ENCODE assay signal across 8 cellular contexts in genomic region chr2:227406177-227407031, GRCh38. TPM values are rescaled to one million over a fixed set of nuclear protein-coding genes. Genes with fewer than 3 reads are reported as not detected.
DNase-seq lines count a peak whose midpoint lies in the region; ATAC-seq and TF ChIP-seq lines count a peak whose summit lies in the region.

No MANE protein-coding gene starts in this region.

- no peak for TF ChIP-seq POLR2A in uterus (IDR thresholded peaks at IDR 0.05)

- no peaks in the 10 kb centered on the region for H3K9me2 ChIP-seq in MM.1S (replicated peaks; ENCODE audit: insufficient read depth, low read length)

- H3K27me3 ChIP-seq in MM.1S (replicated peaks; ENCODE audit: insufficient read depth, low read length) (no peaks in the 10 kb centered on the region), uterus (no peaks in the 10 kb centered on the region)

- no peaks in the 10 kb centered on the region for H4K20me1 ChIP-seq in MM.1S (ENCODE audit: insufficient read depth, low read length)

- DNase-seq in COR-L47 (lab: John Stamatoyannopoulos, UW) (peak; percentile 86), MM.1S (peak; percentile 61), SK-N-DZ (ENCODE audit: low spot score) (peak; percentile 66), epithelial cell of prostate (ENCODE audit: low read depth, low spot score) (peak; percentile 80), mesothelial cell of epicardium (ENCODE audit: low spot score in 2 of 2, unreplicated experiment in 2 of 2) (peak in 1 of 2 experiments; percentile 55), uterus (peak; percentile 35 to 47), posterior vena cava (ENCODE audit: low spot score) (no peak)

- peaks cover 13% of the 10 kb centered on the region for H3K4me1 Mint-ChIP-seq in mesothelial cell of epicardium

- no peaks in the 10 kb centered on the region for H3K36me3 ChIP-seq in MM.1S (replicated peaks; ENCODE audit: insufficient read depth, low read length)
- H3K36me3 ChIP-seq in uterus, result no peaks in the 10 kb centered on the region

- intact Hi-C loops in uterus (cut with DNase I; ENCODE audit: low total_unique reads), result no loop called here
- intact Hi-C loops in posterior vena cava (cut with DNase I), result loop anchor here (10.0 kb wide), 3 partner anchors 68 to 358 kb away; partner anchors contain the start of gene AGFG1 (in 1 of the 2)

- H3K9me3 Mint-ChIP-seq in mesothelial cell of epicardium, result no peaks in the 10 kb centered on the region

- H3K9me3 ChIP-seq in MM.1S (replicated peaks; ENCODE audit: insufficient read depth, low read length), result no peaks in the 10 kb centered on the region
- H3K9me3 ChIP-seq in uterus, result no peaks in the 10 kb centered on the region

- peaks cover 15% of the 10 kb centered on the region for H3F3A ChIP-seq in MM.1S (ENCODE audit: insufficient read depth, low read length)

- H3K36me3 Mint-ChIP-seq in mesothelial cell of epicardium, result no peaks in the 10 kb centered on the region

- H3K27ac ChIP-seq in MM.1S (ENCODE audit: low read length) (no peak overlapping the region), epithelial cell of prostate (peak overlapping the region; percentile 75), uterus (peak overlapping the region; percentile 2 to 5)

- H3K4me3 Mint-ChIP-seq in mesothelial cell of epicardium, result no peak overlapping the region

- peak; percentile 48 for ATAC-seq in GM21381 (IDR thresholded peaks at IDR 0.05; ENCODE audit: unreplicated experiment)

- TF ChIP-seq CTCF in MM.1S (IDR thresholded peaks at IDR 0.05; ENCODE audit: low read length), result peak; percentile 91
- TF ChIP-seq CTCF in mesothelial cell of epicardium (IDR thresholded peaks at IDR 0.05; ENCODE audit: unreplicated experiment), result peak; percentile 47
- peak; percentile 31 to 61 (median 44) for TF ChIP-seq CTCF in uterus (IDR thresholded peaks at IDR 0.05)

- peaks cover 3% of the 10 kb centered on the region for H3K27me3 Mint-ChIP-seq in mesothelial cell of epicardium (ENCODE audit: low read depth)

- peak overlapping the region; percentile 95 for H3K27ac Mint-ChIP-seq in mesothelial cell of epicardium

- peaks cover 26% of the 10 kb centered on the region for H3K4me1 ChIP-seq in MM.1S (ENCODE audit: low read length)
- H3K4me1 ChIP-seq in uterus, result no peaks in the 10 kb centered on the region

- no peak overlapping the region; the same call in 1 of the 2 replicates for H3K9ac ChIP-seq in MM.1S (ENCODE audit: low read length)

- H3K4me3 ChIP-seq in MM.1S (ENCODE audit: low read length) (no peak overlapping the region), uterus (no peak overlapping the region)

- peak overlapping the region; percentile 29; the same call in 1 of the 2 replicates for H3K4me2 ChIP-seq in MM.1S (ENCODE audit: low read depth, low read length)

- H2AFZ ChIP-seq in MM.1S (ENCODE audit: low read length), result peak overlapping the region; percentile 21

- H3K79me2 ChIP-seq in MM.1S (ENCODE audit: low read length), result no peaks in the 10 kb centered on the region

RNA-seq across cellular contexts. Expression of gene SCYGR1, which starts 18.7 kb away (rescaled TPM):
- not detected in 2 replicates for polyA plus RNA-seq in SK-N-DZ (2014; cell fraction: cytosol; rRNA removed)
- not detected in 2 replicates for polyA plus RNA-seq in SK-N-DZ (2014; cell fraction: nucleus; rRNA removed)
- total RNA-seq in mesothelial cell of epicardium (not detected in 3 replicates), uterus (not detected), posterior vena cava (not detected)

RNA-seq across cellular contexts. Expression of gene TM4SF20, which starts 27.3 kb away (rescaled TPM):
- not detected in 2 replicates for polyA plus RNA-seq in SK-N-DZ (2014; cell fraction: cytosol; rRNA removed)
- not detected in 2 replicates for polyA plus RNA-seq in SK-N-DZ (2014; cell fraction: nucleus; rRNA removed)
- not detected in 3 replicates for total RNA-seq in mesothelial cell of epicardium
- total RNA-seq in uterus, result not detected
- total RNA-seq in posterior vena cava, result under 1 TPM in 1 of 2 donors, not detected in 1; 0.10 TPM
